ENCODE assay signal across 1 cellular context in genomic region chr18:7566587-7567486, GRCh38.
TF ChIP-seq lines count a peak whose summit lies in the region.

TSS of gene PTPRM (plus strand) at chr18:7567316. CDS start at chr18:7567819, 503 bp downstream.

TF ChIP-seq in WTC11, 78 proteins besides CTCF, POLR2A, EP300 and RAD21 (continued from another document):
- TF ChIP-seq ZNF532 (CRISPR knock-in tag; IDR thresholded peaks at IDR 0.05; ENCODE audit: borderline replicate concordance), result no peak
- no peak for TF ChIP-seq ZNF671 (CRISPR knock-in tag; IDR thresholded peaks at IDR 0.05)
- TF ChIP-seq CREB1 (CRISPR knock-in tag; IDR thresholded peaks at IDR 0.05), result no peak
- TF ChIP-seq KAT7 (CRISPR knock-in tag; IDR thresholded peaks at IDR 0.05; ENCODE audit: borderline replicate concordance), result 0 out of 2 replicates have a peak, but pooled peaks have one; percentile 24
- TF ChIP-seq ELF4 (CRISPR knock-in tag; IDR thresholded peaks at IDR 0.05; ENCODE audit: low read depth), result 0 out of 2 replicates have a peak, but pooled peaks have one; percentile 35
- TF ChIP-seq, protein P1, sequence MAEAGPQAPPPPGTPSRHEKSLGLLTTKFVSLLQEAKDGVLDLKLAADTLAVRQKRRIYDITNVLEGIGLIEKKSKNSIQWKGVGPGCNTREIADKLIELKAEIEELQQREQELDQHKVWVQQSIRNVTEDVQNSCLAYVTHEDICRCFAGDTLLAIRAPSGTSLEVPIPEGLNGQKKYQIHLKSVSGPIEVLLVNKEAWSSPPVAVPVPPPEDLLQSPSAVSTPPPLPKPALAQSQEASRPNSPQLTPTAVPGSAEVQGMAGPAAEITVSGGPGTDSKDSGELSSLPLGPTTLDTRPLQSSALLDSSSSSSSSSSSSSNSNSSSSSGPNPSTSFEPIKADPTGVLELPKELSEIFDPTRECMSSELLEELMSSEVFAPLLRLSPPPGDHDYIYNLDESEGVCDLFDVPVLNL (CRISPR knock-in tag; IDR thresholded peaks at IDR 0.05; ENCODE audit: borderline replicate concordance, low read depth), result no peak
- no peak for TF ChIP-seq ATF6 (CRISPR knock-in tag; IDR thresholded peaks at IDR 0.05)
- no peak for TF ChIP-seq FOXP1 (CRISPR knock-in tag; IDR thresholded peaks at IDR 0.05; ENCODE audit: borderline replicate concordance)
- TF ChIP-seq, protein P2, sequence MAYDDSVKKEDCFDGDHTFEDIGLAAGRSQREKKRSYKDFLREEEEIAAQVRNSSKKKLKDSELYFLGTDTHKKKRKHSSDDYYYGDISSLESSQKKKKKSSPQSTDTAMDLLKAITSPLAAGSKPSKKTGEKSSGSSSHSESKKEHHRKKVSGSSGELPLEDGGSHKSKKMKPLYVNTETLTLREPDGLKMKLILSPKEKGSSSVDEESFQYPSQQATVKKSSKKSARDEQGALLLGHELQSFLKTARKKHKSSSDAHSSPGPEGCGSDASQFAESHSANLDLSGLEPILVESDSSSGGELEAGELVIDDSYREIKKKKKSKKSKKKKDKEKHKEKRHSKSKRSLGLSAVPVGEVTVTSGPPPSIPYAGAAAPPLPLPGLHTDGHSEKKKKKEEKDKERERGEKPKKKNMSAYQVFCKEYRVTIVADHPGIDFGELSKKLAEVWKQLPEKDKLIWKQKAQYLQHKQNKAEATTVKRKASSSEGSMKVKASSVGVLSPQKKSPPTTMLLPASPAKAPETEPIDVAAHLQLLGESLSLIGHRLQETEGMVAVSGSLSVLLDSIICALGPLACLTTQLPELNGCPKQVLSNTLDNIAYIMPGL (CRISPR knock-in tag; IDR thresholded peaks at IDR 0.05), result peak; percentile 82
- TF ChIP-seq SMAD4 (CRISPR knock-in tag; IDR thresholded peaks at IDR 0.05), result no peak
- TF ChIP-seq, protein P3, sequence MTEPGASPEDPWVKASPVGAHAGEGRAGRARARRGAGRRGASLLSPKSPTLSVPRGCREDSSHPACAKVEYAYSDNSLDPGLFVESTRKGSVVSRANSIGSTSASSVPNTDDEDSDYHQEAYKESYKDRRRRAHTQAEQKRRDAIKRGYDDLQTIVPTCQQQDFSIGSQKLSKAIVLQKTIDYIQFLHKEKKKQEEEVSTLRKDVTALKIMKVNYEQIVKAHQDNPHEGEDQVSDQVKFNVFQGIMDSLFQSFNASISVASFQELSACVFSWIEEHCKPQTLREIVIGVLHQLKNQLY (CRISPR knock-in tag; IDR thresholded peaks at IDR 0.05), result 0 out of 2 replicates have a peak, but pooled peaks have one; percentile 23
- no peak for TF ChIP-seq SOX15 (CRISPR knock-in tag; IDR thresholded peaks at IDR 0.05)
